14 cellular contexts compared by ENCODE assay signal in genomic region chr10:79380918-79381775, GRCh38. TPM values are rescaled to one million over a fixed set of nuclear protein-coding genes. Genes with fewer than 3 reads are reported as not detected.
DNase-seq lines count a peak whose midpoint lies in the region; ATAC-seq, FAIRE-seq and TF ChIP-seq lines count a peak whose summit lies in the region.
"Had no signal": no experiment of that assay in that cellular context is flagged by ENCODE, and none has a peak within 500 bp of the region (broad histone marks: within the 10 kb centered on the region; RNA-seq: fewer than 3 reads in every experiment).

No MANE protein-coding gene starts in this region.

- H3K36me3 ChIP-seq in HCT116 (ENCODE audit: control insufficient read depth in 1 of 2, insufficient read depth in 2 of 2, low read length in 2 of 2), result no peaks in the 10 kb centered on the region
- H3K36me3 ChIP-seq in astrocyte (ENCODE audit: insufficient read depth, low read length), result no peaks in the 10 kb centered on the region
- peaks cover 0 to 2% (median 0%) of the 10 kb centered on the region in 4 donors for H3K36me3 ChIP-seq in right lobe of liver
- H3K36me3 ChIP-seq in stomach smooth muscle (ENCODE audit: control insufficient read depth in 2 of 2, insufficient read depth in 2 of 2, low read length in 2 of 2), result peaks cover 5 to 6% of the 10 kb centered on the region in 2 donors
- H3K36me3 ChIP-seq in SJCRH30, result peaks cover 5% of the 10 kb centered on the region; the same call in 1 of the 2 replicates

- H2AFZ ChIP-seq in HCT116 (ENCODE audit: low read depth, low read length, poor library complexity, severe bottlenecking) (no peak overlapping the region), astrocyte (ENCODE audit: low read depth, low read length) (no peak overlapping the region)

- BruUV-seq in HCT116 (replicated peaks; lab: Mats Ljungman, UMichigan), result no TSS peak

- no peaks in the 10 kb centered on the region for H3K9me2 ChIP-seq in HCT116 (ENCODE audit: insufficient read depth)

- TF ChIP-seq RAD21 in HCT116 (IDR thresholded peaks at IDR 0.05; ENCODE audit: low read depth), result no peak

- H3K9ac ChIP-seq in HCT116 (ENCODE audit: low read length) (no peak overlapping the region), astrocyte (ENCODE audit: low read length) (peak overlapping the region; percentile 37), stomach smooth muscle (ENCODE audit: low read length in 2 of 2) (peak overlapping the region; percentile 51 to 53)

- FAIRE-seq in astrocyte (lab: Jason Lieb, UNC), result no peak
- FAIRE-seq: D721Med had no signal

- POLR2A ChIA-PET in HCT116 (lab: Charles Lee), result no interaction called here

- H3K27ac Mint-ChIP-seq in astrocyte (ENCODE audit: unreplicated experiment), result peak overlapping the region; percentile 91

- H3K4me1 Mint-ChIP-seq in astrocyte (ENCODE audit: low read depth, unreplicated experiment), result peaks cover 16% of the 10 kb centered on the region

- no peak overlapping the region for H3K27ac ChIP-seq in HCT116 (ENCODE audit: low read depth, low read length)
- peak overlapping the region; percentile 67 for H3K27ac ChIP-seq in astrocyte (ENCODE audit: low read depth, low read length)
- peak overlapping the region; percentile 82 to 94 (median 89) for H3K27ac ChIP-seq in right lobe of liver
- H3K27ac ChIP-seq in stomach smooth muscle (ENCODE audit: low read length), result peak overlapping the region; percentile 99
- no peak overlapping the region; the same call in 1 of the 2 replicates for H3K27ac ChIP-seq in SJCRH30

- TF ChIP-seq CTCF in HCT116 (IDR thresholded peaks at IDR 0.05 in 2 of 3, conservative IDR thresholded peaks at IDR 0.05 in 1 of 3; ENCODE audit: borderline replicate concordance in 1 of 3, insufficient read depth in 1 of 3, low read depth in 2 of 3, low read length in 2 of 3), result no peak
- TF ChIP-seq CTCF in astrocyte (IDR thresholded peaks at IDR 0.05; ENCODE audit: insufficient read depth, low read depth, low read length), result no peak
- TF ChIP-seq CTCF in right lobe of liver (IDR thresholded peaks at IDR 0.05), result no peak

- ATAC-seq in HCT116 (peak; percentile 15; the same call in 1 of the 2 replicates), right lobe of liver (peak in 3 of 4 donors; percentile 0 to 5 (median 2))

- RAD21 ChIA-PET in HCT116 (lab: Charles Lee; ENCODE audit: low non-redundant PET in 1 of 2, low total read pairs in 2 of 2, uncharacterized antibody in 2 of 2, unreplicated experiment in 2 of 2), result interaction anchor here in 1 of 2 experiments (0.5 kb wide), 1 partner anchor 45 kb away, joined by 3 read pairs; no protein-coding TSS in a partner anchor

- H3K4me3 Mint-ChIP-seq in astrocyte (ENCODE audit: unreplicated experiment), result no peak overlapping the region

- H3K27me3 ChIP-seq in HCT116 (ENCODE audit: insufficient read depth, low read length), result no peaks in the 10 kb centered on the region
- no peaks in the 10 kb centered on the region for H3K27me3 ChIP-seq in astrocyte (ENCODE audit: insufficient read depth, low read length)
- no peaks in the 10 kb centered on the region for H3K27me3 ChIP-seq in right lobe of liver
- no peaks in the 10 kb centered on the region for H3K27me3 ChIP-seq in stomach smooth muscle (ENCODE audit: control insufficient read depth in 1 of 2, insufficient read depth in 2 of 2, low read length in 2 of 2)
- no peaks in the 10 kb centered on the region for H3K27me3 ChIP-seq in SJCRH30

- H4K20me1 ChIP-seq in HCT116 (ENCODE audit: insufficient read depth) (no peaks in the 10 kb centered on the region), astrocyte (ENCODE audit: insufficient read depth, low read length) (no peaks in the 10 kb centered on the region)

- H3K79me2 ChIP-seq in HCT116 (ENCODE audit: insufficient read depth, low read length) (no peaks in the 10 kb centered on the region), astrocyte (ENCODE audit: insufficient read depth, low read length) (no peaks in the 10 kb centered on the region)

- H3K4me2 ChIP-seq in HCT116 (ENCODE audit: low read length) (no peak overlapping the region), astrocyte (ENCODE audit: low read length) (peak overlapping the region; percentile 50)

- no peaks in the 10 kb centered on the region for H3K9me3 Mint-ChIP-seq in astrocyte (ENCODE audit: unreplicated experiment)

- H3K36me3 Mint-ChIP-seq in astrocyte (ENCODE audit: low read depth, unreplicated experiment), result no peaks in the 10 kb centered on the region

- DNase-seq in HCT116 (ENCODE audit: low read depth, low spot score) (no peak), astrocyte (ENCODE audit: low read depth) (no peak), right lobe of liver (peak in 1 of 3 donors; percentile 31), COLO829 (ENCODE audit: low spot score) (no peak), NK-92 (lab: John Stamatoyannopoulos, UW; ENCODE audit: unreplicated experiment) (no peak), SJCRH30 (no peak), NCI-H2107 treated with DMSO at 0.1 percent for 48 hours (lab: John Stamatoyannopoulos, UW; ENCODE audit: unreplicated experiment) (no peak)
- DNase-seq: central memory CD4-positive, alpha-beta T cell; NCI-H1048; stimulated activated CD4-positive, alpha-beta T cell treated with anti-CD3 and anti-CD28 coated beads, Interleukin-12 subunit alpha, Interleukin-12 subunit beta, amount 100 ng/mL, for 4 hours; T-helper 2 cell had no signal

- H3K27me3 Mint-ChIP-seq in astrocyte (ENCODE audit: low read depth, unreplicated experiment), result no peaks in the 10 kb centered on the region

- CTCF ChIA-PET in HCT116 (lab: Charles Lee), result no interaction called here

- TF ChIP-seq POLR2A in HCT116 (IDR thresholded peaks at IDR 0.05; ENCODE audit: borderline replicate concordance, extremely low read depth, insufficient read depth, insufficient read length), result no peak
- no peak for TF ChIP-seq POLR2A in right lobe of liver (IDR thresholded peaks at IDR 0.05)

- H3K9me3 ChIP-seq in HCT116 (ENCODE audit: control insufficient read depth in 1 of 2, insufficient read depth in 1 of 2, low read depth in 1 of 2, low read length in 2 of 2) (no peaks in the 10 kb centered on the region), astrocyte (ENCODE audit: insufficient read depth, low read depth, low read length) (no peaks in the 10 kb centered on the region), right lobe of liver (no peaks in the 10 kb centered on the region), stomach smooth muscle (ENCODE audit: control insufficient read depth in 2 of 2, low read length in 2 of 2) (no peaks in the 10 kb centered on the region), SJCRH30 (replicated peaks) (no peaks in the 10 kb centered on the region)

- intact Hi-C loops in HCT116 (cut with micrococcal nuclease), result no loop called here
- intact Hi-C loops in right lobe of liver (cut with DNase I), result no loop called here

- H3K4me3 ChIP-seq in HCT116 (replicated peaks in 1 of 2; ENCODE audit: low read depth in 1 of 2, low read length in 2 of 2) (no peak overlapping the region), astrocyte (ENCODE audit: insufficient read depth, low read depth, low read length) (no peak overlapping the region), right lobe of liver (no peak overlapping the region), stomach smooth muscle (ENCODE audit: low read length in 2 of 2) (no peak overlapping the region), SJCRH30 (no peak overlapping the region)
- H3K4me3 ChIP-seq: lung had no signal

- 54% methylated on average over 4 of the region's 10 CpGs for WGBS in right lobe of liver (ENCODE audit: insufficient coverage, low coverage, low lambda C conversion rate, missing lambda C conversion rate)

- no peaks in the 10 kb centered on the region for H3K4me1 ChIP-seq in HCT116 (ENCODE audit: control insufficient read depth in 1 of 2, insufficient read depth in 2 of 2, low read length in 2 of 2)
- peaks cover 24% of the 10 kb centered on the region for H3K4me1 ChIP-seq in astrocyte (ENCODE audit: insufficient read depth, low read length)
- H3K4me1 ChIP-seq in right lobe of liver, result peaks cover 0 to 42% (median 17%) of the 10 kb centered on the region in 4 donors
- H3K4me1 ChIP-seq in stomach smooth muscle (ENCODE audit: control insufficient read depth, insufficient read depth, low read length), result peaks cover 43% of the 10 kb centered on the region
- H3K4me1 ChIP-seq in SJCRH30, result peaks cover 33% of the 10 kb centered on the region

TF ChIP-seq in HCT116, 20 proteins besides CTCF, POLR2A, EP300 and RAD21:
- no peak for TF ChIP-seq SIN3A (IDR thresholded peaks at IDR 0.05; ENCODE audit: low read depth)
- TF ChIP-seq ZNF274 (IDR thresholded peaks at IDR 0.05; ENCODE audit: low read depth, low read length), result no peak
- TF ChIP-seq EGR1 (IDR thresholded peaks at IDR 0.05; ENCODE audit: low read depth), result no peak

RNA-seq across cellular contexts. Expression of gene PPIF, which starts 33.9 kb away (rescaled TPM):
- 85.0 TPM for total RNA-seq in HCT116 (2021; ENCODE audit: unreplicated experiment)
- 65.3 and 71.3 TPM in 2 replicates for polyA plus RNA-seq in HCT116 (2012)
- 25.3 and 31.7 TPM in 2 replicates for total RNA-seq in astrocyte
- total RNA-seq in right lobe of liver, result 100 to 1,000 TPM in 1 of 6 experiments, 10 to 100 TPM in 5; 53.7 to 106 (median 90.1) TPM
- total RNA-seq in SJCRH30 (2014; rRNA removed; shearing (Covaris generic)), result 98.8 and 103 TPM in 2 replicates

Comparison
In these comparisons a context has a peak if more than half of its experiments do, and no peak if none do; other contexts are left out.
1. H3K27ac ChIP-seq: peak in astrocyte (single experiment), right lobe of liver (3 of 3) and stomach smooth muscle (single experiment); none in HCT116 (single experiment) and SJCRH30 (single experiment).